ENCODE assay signal across 13 cellular contexts in genomic region chr1:231921951-231922350, GRCh38.
"Had no signal": no experiment of that assay in that cellular context is flagged by ENCODE, and none has a peak within 500 bp of the region (broad histone marks: within the 10 kb centered on the region; RNA-seq: fewer than 3 reads in every experiment).

No MANE protein-coding gene starts in this region.

- H3K27ac ChIP-seq: hepatocyte, pancreas had no signal

- H3K27me3 Mint-ChIP-seq: activated naive CD8-positive, alpha-beta T cell treated with anti-CD3 and anti-CD28 coated beads, Interleukin-2, amount 10 ng/mL, durations not matched to agents 7 days and 5 days; stimulated activated memory B cell treated with anti-CD40 and anti-IgM and Interleukin-4, amounts not matched to agents 10 μg/mL and 1 μg/mL and 100 μg/mL, for 72 hours had no signal

- H3K4me2 ChIP-seq: hepatocyte had no signal

- H3K27ac Mint-ChIP-seq: activated CD4-positive, alpha-beta T cell treated with anti-CD3 and anti-CD28 coated beads, Interleukin-2, amount 10 ng/mL, durations not matched to agents 7 days and 5 days; activated naive CD8-positive, alpha-beta T cell treated with anti-CD3 and anti-CD28 coated beads, Interleukin-2, amount 10 ng/mL, durations not matched to agents 7 days and 5 days; stimulated activated memory B cell treated with anti-CD40 and anti-IgM and Interleukin-4, amounts not matched to agents 10 μg/mL and 1 μg/mL and 100 μg/mL, for 72 hours had no signal

- H3K4me3 Mint-ChIP-seq: activated CD4-positive, alpha-beta T cell treated with anti-CD3 and anti-CD28 coated beads, Interleukin-2, amount 10 ng/mL, durations not matched to agents 7 days and 5 days; activated naive CD8-positive, alpha-beta T cell treated with anti-CD3 and anti-CD28 coated beads, Interleukin-2, amount 10 ng/mL, durations not matched to agents 7 days and 5 days; stimulated activated memory B cell treated with anti-CD40 and anti-IgM and Interleukin-4, amounts not matched to agents 10 μg/mL and 1 μg/mL and 100 μg/mL, for 72 hours had no signal

- H3K4me1 ChIP-seq: pancreas had no signal

- ATAC-seq: esophagus mucosa; pancreas; stimulated activated memory B cell treated with anti-CD40 and anti-IgM and Interleukin-4, amounts not matched to agents 10 μg/mL and 1 μg/mL and 100 μg/mL, for 72 hours had no signal

- H3K36me3 ChIP-seq: left ventricle myocardium inferior, pancreas had no signal

- H3K9me3 Mint-ChIP-seq: activated CD4-positive, alpha-beta T cell treated with anti-CD3 and anti-CD28 coated beads, Interleukin-2, amount 10 ng/mL, durations not matched to agents 7 days and 5 days; activated naive CD8-positive, alpha-beta T cell treated with anti-CD3 and anti-CD28 coated beads, Interleukin-2, amount 10 ng/mL, durations not matched to agents 7 days and 5 days; stimulated activated memory B cell treated with anti-CD40 and anti-IgM and Interleukin-4, amounts not matched to agents 10 μg/mL and 1 μg/mL and 100 μg/mL, for 72 hours had no signal

- H2AFZ ChIP-seq: hepatocyte had no signal

- DNase-seq: activated CD4-positive, alpha-beta T cell treated with anti-CD3 and anti-CD28 coated beads, Interleukin-2, amount 10 ng/mL, durations not matched to agents 7 days and 5 days; activated CD4-positive, CD25-positive, alpha-beta regulatory T cell; activated naive CD4-positive, alpha-beta T cell; activated naive CD8-positive, alpha-beta T cell treated with anti-CD3 and anti-CD28 coated beads, Interleukin-2, amount 10 ng/mL, durations not matched to agents 7 days and 5 days; activated T-cell treated with anti-CD3 and anti-CD28 coated beads for 4 hours; dorsolateral prefrontal cortex; kidney; left ventricle myocardium inferior; mesendoderm; pancreas had no signal

- H3K4me3 ChIP-seq: dorsolateral prefrontal cortex, hepatocyte, left ventricle myocardium inferior, pancreas had no signal

- H3K79me2 ChIP-seq: hepatocyte had no signal

- H3K27me3 ChIP-seq: dorsolateral prefrontal cortex, hepatocyte, pancreas had no signal

- H3K9me3 ChIP-seq: left ventricle myocardium inferior, pancreas had no signal
